In genomic region chr19:7789447-7789846, GRCh38 we compare ENCODE assay signal across 10 cellular contexts. TPM values are rescaled to one million over a fixed set of nuclear protein-coding genes. Genes with fewer than 3 reads are reported as not detected.
DNase-seq lines count a peak whose midpoint lies in the region; ATAC-seq and TF ChIP-seq lines count a peak whose summit lies in the region.
"Had no signal": no experiment of that assay in that cellular context is flagged by ENCODE, and none has a peak within 500 bp of the region (broad histone marks: within the 10 kb centered on the region; RNA-seq: fewer than 3 reads in every experiment).

No MANE protein-coding gene starts in this region.

- TF ChIP-seq POLR2A in spleen (IDR thresholded peaks at IDR 0.05) = no peak

- intact Hi-C loops in spleen (cut with DNase I; ENCODE audit: low total_unique reads) = no loop called here

- TF ChIP-seq CTCF in spleen (IDR thresholded peaks at IDR 0.05 in 8 of 11, conservative IDR thresholded peaks at IDR 0.05 in 3 of 11) = no peak

- in situ Hi-C loops in G401 (cut with HindIII; ENCODE audit: low sequenced_read_pairs) = no loop called here

- H3K27ac ChIP-seq in spleen = no peak overlapping the region

- peaks cover 0 to 2% of the 10 kb centered on the region in 2 donors for H3K9me3 Mint-ChIP-seq in effector memory CD8-positive, alpha-beta T cell

- H3K27ac Mint-ChIP-seq in effector memory CD8-positive, alpha-beta T cell = no peak overlapping the region

- peaks cover 4 to 31% (median 27%) of the 10 kb centered on the region in 6 donors for H3K4me1 ChIP-seq in spleen

- DNase-seq in H7 (peak; percentile 95), RPMI8226 (peak; percentile 97), spleen (peak; percentile 81), A172 (ENCODE audit: low spot score) (no peak), G401 (ENCODE audit: low spot score) (no peak), AG08395 (ENCODE audit: low spot score) (no peak)
- DNase-seq in effector memory CD8-positive, alpha-beta T cell = no peak
- DNase-seq: foreskin melanocyte, NCI-H2029 treated with DMSO at 0.1 percent for 48 hours had no signal

- H3K36me3 ChIP-seq in H7 (replicated peaks; ENCODE audit: control insufficient read depth, insufficient read depth, low read length) (no peaks in the 10 kb centered on the region), spleen (no peaks in the 10 kb centered on the region)

- H3K4me3 ChIP-seq in H7 (ENCODE audit: insufficient read depth, low read depth, low read length) (peak overlapping the region; percentile 34; the same call in 1 of the 2 replicates), spleen (peak overlapping the region in 3 of 8 donors; percentile 19 to 60 (median 31))

- ATAC-seq in effector memory CD8-positive, alpha-beta T cell (replicated peaks) = peak; percentile 35
- no peak for ATAC-seq in HG02571 (IDR thresholded peaks at IDR 0.05; ENCODE audit: unreplicated experiment)

- peaks cover 41% of the 10 kb centered on the region for H3K27me3 ChIP-seq in H7 (ENCODE audit: control insufficient read depth, insufficient read depth, low read length)
- H3K27me3 ChIP-seq in spleen (replicated peaks in 1 of 7) = peaks cover 8 to 55% (median 31%) of the 10 kb centered on the region in 7 donors

- peak overlapping the region in 1 of 2 donors; percentile 48 for H3K4me3 Mint-ChIP-seq in effector memory CD8-positive, alpha-beta T cell

- peaks cover 0 to 6% of the 10 kb centered on the region in 2 donors for H3K4me1 Mint-ChIP-seq in effector memory CD8-positive, alpha-beta T cell (ENCODE audit: low read depth in 2 of 2)

- H3K36me3 Mint-ChIP-seq in effector memory CD8-positive, alpha-beta T cell (ENCODE audit: insufficient read depth) = peaks cover 2% of the 10 kb centered on the region

- WGBS in spleen, 5 donors = 4 to 26% (median 5%) methylated on average over 2 to 31 of the region's 31 CpGs

- peaks cover 0 to 19% (median 7%) of the 10 kb centered on the region in 8 donors for H3K9me3 ChIP-seq in spleen

- peaks cover 40 to 83% of the 10 kb centered on the region in 2 donors for H3K27me3 Mint-ChIP-seq in effector memory CD8-positive, alpha-beta T cell

RNA-seq across cellular contexts. Expression of gene CLEC4M, which starts 26.4 kb away (rescaled TPM):
- total RNA-seq in H7 (2014; rRNA removed; shearing (Covaris generic)) = not detected in 2 replicates
- 1 to 10 TPM in 1 of 7 donors, under 1 TPM in 1, not detected in 5; 0.89 to 3.3 TPM for total RNA-seq in spleen
- polyA plus RNA-seq in spleen = under 1 TPM in 2 of 3 donors, not detected in 1; 0.12 to 0.26 TPM
- 0.12 TPM in 1 of 2 replicates, not detected in the other for total RNA-seq in A172 (2014; rRNA removed; shearing (Covaris generic))
- not detected in 2 replicates for total RNA-seq in G401 (2014; rRNA removed; shearing (Covaris generic))

RNA-seq across cellular contexts. Expression of gene EVI5L, which starts 40.6 kb away (rescaled TPM):
- total RNA-seq in H7 (2014; rRNA removed; shearing (Covaris generic)) = 3.5 and 5.0 TPM in 2 replicates
- total RNA-seq in spleen = 10 to 100 TPM in 5 of 7 donors, 1 to 10 TPM in 2; 8.6 to 22.8 (median 13.8) TPM
- 1 to 10 TPM; 3.7 to 9.3 (median 3.7) TPM for polyA plus RNA-seq in spleen
- 20.2 and 21.1 TPM in 2 replicates for total RNA-seq in A172 (2014; rRNA removed; shearing (Covaris generic))
- 19.0 and 24.5 TPM in 2 replicates for total RNA-seq in G401 (2014; rRNA removed; shearing (Covaris generic))

RNA-seq across cellular contexts. Expression of gene CD209, which starts 42.1 kb away (rescaled TPM):
- not detected in 2 replicates for total RNA-seq in H7 (2014; rRNA removed; shearing (Covaris generic))
- total RNA-seq in spleen = 10 to 100 TPM in 2 of 7 donors, 1 to 10 TPM in 5; 1.1 to 22.2 (median 2.2) TPM
- polyA plus RNA-seq in spleen = under 1 TPM; 0.42 to 0.56 (median 0.46) TPM
- not detected in 2 replicates for total RNA-seq in A172 (2014; rRNA removed; shearing (Covaris generic))
- total RNA-seq in G401 (2014; rRNA removed; shearing (Covaris generic)) = not detected in 2 replicates

RNA-seq across cellular contexts. Expression of gene CLEC4G, which starts 57.5 kb away (rescaled TPM):
- total RNA-seq in H7 (2014; rRNA removed; shearing (Covaris generic)) = not detected in 2 replicates
- 1 to 10 TPM in 3 of 7 donors, under 1 TPM in 3, not detected in 1; 0.34 to 4.0 (median 0.88) TPM for total RNA-seq in spleen
- 1 to 10 TPM in 2 of 3 donors, under 1 TPM in 1; 0.50 to 1.3 (median 1.0) TPM for polyA plus RNA-seq in spleen
- not detected in 2 replicates for total RNA-seq in A172 (2014; rRNA removed; shearing (Covaris generic))
- not detected in 2 replicates for total RNA-seq in G401 (2014; rRNA removed; shearing (Covaris generic))

Comparison
In these comparisons a context has a peak if more than half of its experiments do, and no peak if none do; other contexts are left out.
1. DNase-seq: peak in H7 (single experiment), RPMI8226 (single experiment) and spleen (single experiment); none in effector memory CD8-positive, alpha-beta T cell (0 of 3), A172 (single experiment), G401 (single experiment) and AG08395 (single experiment).